Comparison of ENCODE assay signal across 15 cellular contexts in the genomic region with DNA sequence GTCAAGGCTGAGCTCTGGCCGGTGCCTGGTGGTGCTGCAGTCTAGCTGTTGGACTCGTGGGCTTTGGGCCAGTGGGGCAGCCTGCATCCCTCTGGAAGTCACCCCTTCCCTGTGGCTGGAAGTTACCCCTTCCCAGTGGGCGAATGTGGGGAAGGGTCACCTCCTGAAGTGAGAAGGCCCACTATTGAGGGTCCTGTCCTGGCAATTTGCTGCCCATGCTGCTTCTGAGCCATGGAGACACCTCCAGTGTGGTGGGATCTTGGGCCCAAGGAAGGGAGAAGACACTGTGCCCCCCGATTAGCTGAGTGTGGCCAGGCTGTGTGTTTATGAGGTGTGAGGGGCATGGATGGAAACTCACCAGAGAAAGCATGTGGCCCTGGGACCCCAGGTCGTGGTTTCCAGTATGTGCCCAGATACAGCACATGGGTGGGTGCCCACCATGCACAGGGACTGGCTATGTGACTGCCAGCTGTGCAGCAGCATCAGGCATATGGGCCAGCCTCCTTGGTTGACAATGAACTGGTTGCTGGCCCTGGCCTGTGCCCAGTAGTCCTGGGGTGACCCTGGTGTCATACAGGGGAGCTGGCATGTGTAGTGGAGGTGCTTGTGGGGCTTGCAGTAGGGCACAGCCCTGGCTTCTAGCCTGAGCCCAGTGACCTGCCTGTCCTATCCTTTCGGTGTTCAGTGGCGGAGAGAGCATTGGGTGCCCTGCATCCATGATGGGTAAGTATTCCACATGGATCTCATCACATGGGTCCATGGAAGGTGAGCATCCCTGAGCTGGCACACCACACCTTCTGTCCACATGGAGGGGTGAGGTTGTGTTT.
DNase-seq lines count a peak whose midpoint lies in the region; ATAC-seq, FAIRE-seq and TF ChIP-seq lines count a peak whose summit lies in the region.
"Had no signal": no experiment of that assay in that cellular context is flagged by ENCODE, and none has a peak within 500 bp of the region (broad histone marks: within the 10 kb centered on the region; RNA-seq: fewer than 3 reads in every experiment).

No MANE protein-coding gene starts in this region.

- no peaks in the 10 kb centered on the region for H3K27me3 ChIP-seq in pancreas
- no peaks in the 10 kb centered on the region for H3K27me3 ChIP-seq in mammary epithelial cell (ENCODE audit: insufficient read depth, low read length)

- H3K4me1 Mint-ChIP-seq in activated B cell treated with CpG ODN at 0.5 μM for 24 hours = no peaks in the 10 kb centered on the region
- H3K4me1 Mint-ChIP-seq: memory B cell had no signal

- H3K9ac ChIP-seq in mammary epithelial cell (ENCODE audit: insufficient read depth, low read length) = no peak overlapping the region

- H3K4me3 ChIP-seq in pancreas (no peak overlapping the region), mammary epithelial cell (replicated peaks in 1 of 3; ENCODE audit: insufficient read depth in 1 of 3, low read depth in 2 of 3, low read length in 3 of 3) (no peak overlapping the region)

- peak; percentile 2 for DNase-seq in GM03348 (ENCODE audit: low spot score)
- peak; percentile 10 for DNase-seq in activated B cell treated with CpG ODN at 0.5 μM for 24 hours
- DNase-seq in cardiac septum (ENCODE audit: low spot score) = peak; percentile 65
- peak in 4 of 6 donors; percentile 4 to 37 (median 10) for DNase-seq in pancreas
- no peak for DNase-seq in NCI-H526 treated with DMSO at 0.1 percent for 48 hours (lab: John Stamatoyannopoulos, UW)
- DNase-seq in mammary epithelial cell = no peak
- no peak for DNase-seq in NOMO-1 treated with dmso at 0.1 percent for 144 hours (lab: John Stamatoyannopoulos, UW; ENCODE audit: unreplicated experiment)
- DNase-seq: GOT3, IMR-90, NCI-H1417, NCI-H2227 treated with DMSO at 0.1 percent for 48 hours, small intestine had no signal

- H3K27ac Mint-ChIP-seq in activated B cell treated with CpG ODN at 0.5 μM for 24 hours = no peak overlapping the region
- H3K27ac Mint-ChIP-seq: memory B cell had no signal

- no peak for TF ChIP-seq CTCF in activated B cell treated with CpG ODN at 0.5 μM for 24 hours (IDR thresholded peaks at IDR 0.05)
- no peak for TF ChIP-seq CTCF in pancreas (IDR thresholded peaks at IDR 0.05)
- no peak for TF ChIP-seq CTCF in mammary epithelial cell (conservative IDR thresholded peaks at IDR 0.05 in 1 of 2, IDR thresholded peaks at IDR 0.05 in 1 of 2; ENCODE audit: extremely low read depth in 1 of 2, insufficient read depth in 1 of 2, low read depth in 1 of 2, low read length in 2 of 2)

- in situ Hi-C loops in mammary epithelial cell (cut with MboI; ENCODE audit: low sequenced_read_pairs in 2 of 2) = no loop called here

- CTCF ChIA-PET in activated B cell treated with CpG ODN at 0.5 μM for 24 hours (lab: Charles Lee) (no interaction called here), mammary epithelial cell (lab: Charles Lee; ENCODE audit: low non-redundant PET) (no interaction called here)

- H3K36me3 Mint-ChIP-seq in activated B cell treated with CpG ODN at 0.5 μM for 24 hours (ENCODE audit: low read depth) = no peaks in the 10 kb centered on the region
- H3K36me3 Mint-ChIP-seq: memory B cell had no signal

- no peaks in the 10 kb centered on the region for H3K4me1 ChIP-seq in pancreas
- no peaks in the 10 kb centered on the region for H3K4me1 ChIP-seq in mammary epithelial cell (ENCODE audit: insufficient read depth, low read length)

- H3K9me3 Mint-ChIP-seq in activated B cell treated with CpG ODN at 0.5 μM for 24 hours = peaks cover 17% of the 10 kb centered on the region

- ATAC-seq in activated B cell treated with CpG ODN at 0.5 μM for 24 hours (ENCODE audit: low read depth) = no peak
- no peak for ATAC-seq in pancreas
- no peak for ATAC-seq in HG02588 (IDR thresholded peaks at IDR 0.05; ENCODE audit: unreplicated experiment)

- H3K4me3 Mint-ChIP-seq in activated B cell treated with CpG ODN at 0.5 μM for 24 hours = no peak overlapping the region
- H3K4me3 Mint-ChIP-seq: memory B cell had no signal

- no TSS peak for BruUV-seq in mammary epithelial cell (replicated peaks; lab: Mats Ljungman, UMichigan)

- WGBS in pancreas, 2 donors = 62 to 68% methylated on average over 7 of the region's 7 CpGs
- 39% methylated on average over 3 of the region's 7 CpGs for WGBS in mammary epithelial cell (ENCODE audit: low coverage, missing lambda C conversion rate)

- H3K9me3 ChIP-seq in pancreas (no peaks in the 10 kb centered on the region), mammary epithelial cell (replicated peaks; ENCODE audit: insufficient read depth, low read length) (peaks cover 35% of the 10 kb centered on the region)

- intact Hi-C loops in activated B cell treated with CpG ODN at 0.5 μM for 24 hours (cut with micrococcal nuclease) (no loop called here), cardiac septum (cut with DNase I) (no loop called here), pancreas (cut with DNase I) (loop anchor here in 1 of 3 donors (5.0 kb wide), 1 partner anchor 36 kb away; no protein-coding TSS in a partner anchor), mammary epithelial cell (cut with micrococcal nuclease) (no loop called here)

- no peak for FAIRE-seq in pancreas (lab: Jason Lieb, UNC)
- FAIRE-seq: astrocyte, small intestine had no signal

- dilution Hi-C loops in mammary epithelial cell (cut with HindIII; ENCODE audit: low sequenced_read_pairs) = no loop called here

- H3K27ac ChIP-seq in pancreas = no peak overlapping the region
- H3K27ac ChIP-seq in mammary epithelial cell (ENCODE audit: insufficient read depth, low read depth, low read length) = no peak overlapping the region

- POLR2A ChIA-PET in activated B cell treated with CpG ODN at 0.5 μM for 24 hours (lab: Charles Lee) = no interaction called here

- H3K36me3 ChIP-seq in pancreas (no peaks in the 10 kb centered on the region), mammary epithelial cell (ENCODE audit: insufficient read depth, low read length) (no peaks in the 10 kb centered on the region)

- no peaks in the 10 kb centered on the region for H4K20me1 ChIP-seq in mammary epithelial cell (ENCODE audit: insufficient read depth, low read length)

- no peaks in the 10 kb centered on the region for H3K27me3 Mint-ChIP-seq in activated B cell treated with CpG ODN at 0.5 μM for 24 hours
- H3K27me3 Mint-ChIP-seq: memory B cell had no signal

- no peaks in the 10 kb centered on the region for H3K79me2 ChIP-seq in mammary epithelial cell (ENCODE audit: insufficient read depth, low read length)

- H3K4me2 ChIP-seq in mammary epithelial cell (ENCODE audit: insufficient read depth, low read depth, low read length) = no peak overlapping the region

- H2AFZ ChIP-seq in mammary epithelial cell (ENCODE audit: low read depth, low read length) = no peak overlapping the region

Comparison
In these comparisons a context has a peak if more than half of its experiments do, and no peak if none do; other contexts are left out.
1. DNase-seq: peak in GM03348 (single experiment), activated B cell treated with CpG ODN at 0.5 μM for 24 hours (single experiment), cardiac septum (single experiment) and pancreas (4 of 6); none in NCI-H526 treated with DMSO at 0.1 percent for 48 hours (single experiment), mammary epithelial cell (single experiment) and NOMO-1 treated with dmso at 0.1 percent for 144 hours (single experiment).